In the genomic region with DNA sequence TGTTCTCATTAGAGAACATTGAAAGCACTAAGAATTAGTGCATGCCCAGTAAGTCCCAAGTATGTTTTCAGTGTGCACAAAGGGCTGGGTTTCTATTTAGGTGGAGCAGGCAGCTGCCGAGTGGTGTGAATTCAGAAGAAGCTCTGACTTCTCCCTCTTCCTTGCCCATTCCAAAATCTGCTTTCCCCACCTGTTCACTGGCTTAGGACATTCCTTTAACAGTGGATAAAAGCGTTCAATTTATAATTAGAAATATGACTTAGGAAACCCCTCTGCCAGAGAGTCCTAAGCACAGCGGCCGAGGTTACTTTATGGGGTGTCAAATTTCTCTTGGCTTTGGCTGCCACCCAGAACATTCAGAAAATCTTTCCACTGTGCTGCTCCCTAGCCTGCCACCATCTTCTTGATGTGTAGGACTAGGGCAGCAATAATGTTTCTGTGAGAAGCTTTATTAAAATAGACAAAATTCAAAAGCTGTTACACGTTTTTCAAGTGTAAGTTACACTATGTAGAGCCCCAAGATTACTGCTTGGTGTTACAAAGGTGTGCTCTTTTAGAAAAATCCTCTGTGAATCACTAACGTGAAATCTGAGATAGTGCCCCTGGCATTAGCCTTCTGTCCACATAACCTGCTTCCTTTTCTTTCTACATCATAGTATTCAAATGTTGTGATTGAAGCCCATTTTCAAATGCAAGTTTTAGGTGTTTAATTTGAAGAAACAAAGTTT, we compare ENCODE assay signal across 9 cellular contexts.
DNase-seq lines count a peak whose midpoint lies in the region; ATAC-seq and TF ChIP-seq lines count a peak whose summit lies in the region.
"Had no signal": no experiment of that assay in that cellular context is flagged by ENCODE, and none has a peak within 500 bp of the region (broad histone marks: within the 10 kb centered on the region; RNA-seq: fewer than 3 reads in every experiment).

No MANE protein-coding gene starts in this region.

- no peaks in the 10 kb centered on the region for H3K9me3 Mint-ChIP-seq in mesothelial cell of epicardium
- no peaks in the 10 kb centered on the region for H3K9me3 Mint-ChIP-seq in activated CD8-positive, alpha-beta memory T cell treated with anti-CD3 and anti-CD28 coated beads, Interleukin-2, amount 10 ng/mL, durations not matched to agents 7 days and 5 days (ENCODE audit: low read depth)

- CTCF ChIA-PET in activated CD8-positive, alpha-beta memory T cell treated with anti-CD3 and anti-CD28 coated beads, Interleukin-2, amount 10 ng/mL, durations not matched to agents 7 days and 5 days (lab: Charles Lee): no interaction called here

- H3K4me3 ChIP-seq in cardiac fibroblast (replicated peaks in 1 of 2; ENCODE audit: low read depth in 2 of 2, low read length in 2 of 2): peak overlapping the region in 1 of 2 donors; percentile 2

- TF ChIP-seq CTCF in cardiac fibroblast (IDR thresholded peaks at IDR 0.05; ENCODE audit: low read depth, low read length): no peak
- TF ChIP-seq CTCF in mesothelial cell of epicardium (IDR thresholded peaks at IDR 0.05; ENCODE audit: unreplicated experiment): no peak

- no peaks in the 10 kb centered on the region for H3K36me3 Mint-ChIP-seq in mesothelial cell of epicardium
- H3K36me3 Mint-ChIP-seq in activated CD8-positive, alpha-beta memory T cell treated with anti-CD3 and anti-CD28 coated beads, Interleukin-2, amount 10 ng/mL, durations not matched to agents 7 days and 5 days: no peaks in the 10 kb centered on the region

- DNase-seq in AG20443 (ENCODE audit: low spot score): peak; percentile 52
- DNase-seq in NCI-H2029 (lab: John Stamatoyannopoulos, UW): peak; percentile 36
- peak; percentile 63 to 76 for DNase-seq in cardiac fibroblast (ENCODE audit: low read depth in 2 of 2)
- peak in 1 of 2 experiments; percentile 58 for DNase-seq in mesothelial cell of epicardium (ENCODE audit: low spot score in 2 of 2, unreplicated experiment in 2 of 2)
- no peak for DNase-seq in NOMO-1 (lab: John Stamatoyannopoulos, UW; ENCODE audit: unreplicated experiment in 2 of 2)
- no peak for DNase-seq in activated CD8-positive, alpha-beta memory T cell treated with anti-CD3 and anti-CD28 coated beads, Interleukin-2, amount 10 ng/mL, durations not matched to agents 7 days and 5 days
- DNase-seq: activated naive CD4-positive, alpha-beta T cell treated with anti-CD3 and anti-CD28 coated beads, Interleukin-2, amount 50 U/mL, for 16 hours had no signal

- H3K27ac Mint-ChIP-seq in mesothelial cell of epicardium: peak overlapping the region; percentile 92
- H3K27ac Mint-ChIP-seq in activated CD8-positive, alpha-beta memory T cell treated with anti-CD3 and anti-CD28 coated beads, Interleukin-2, amount 10 ng/mL, durations not matched to agents 7 days and 5 days: no peak overlapping the region

- peaks cover 46% of the 10 kb centered on the region for H3K4me1 Mint-ChIP-seq in mesothelial cell of epicardium
- no peaks in the 10 kb centered on the region for H3K4me1 Mint-ChIP-seq in activated CD8-positive, alpha-beta memory T cell treated with anti-CD3 and anti-CD28 coated beads, Interleukin-2, amount 10 ng/mL, durations not matched to agents 7 days and 5 days

- no peaks in the 10 kb centered on the region for H3K27me3 Mint-ChIP-seq in mesothelial cell of epicardium (ENCODE audit: low read depth)
- H3K27me3 Mint-ChIP-seq in activated CD8-positive, alpha-beta memory T cell treated with anti-CD3 and anti-CD28 coated beads, Interleukin-2, amount 10 ng/mL, durations not matched to agents 7 days and 5 days: no peaks in the 10 kb centered on the region

- H3K4me3 Mint-ChIP-seq in mesothelial cell of epicardium: peak overlapping the region; percentile 37
- H3K4me3 Mint-ChIP-seq in activated CD8-positive, alpha-beta memory T cell treated with anti-CD3 and anti-CD28 coated beads, Interleukin-2, amount 10 ng/mL, durations not matched to agents 7 days and 5 days: no peak overlapping the region

- ATAC-seq in HG03108 (IDR thresholded peaks at IDR 0.05; ENCODE audit: unreplicated experiment) (no peak), HG03378 (IDR thresholded peaks at IDR 0.05; ENCODE audit: unreplicated experiment) (no peak)
- no peak for ATAC-seq in activated CD8-positive, alpha-beta memory T cell treated with anti-CD3 and anti-CD28 coated beads, Interleukin-2, amount 10 ng/mL, durations not matched to agents 7 days and 5 days

Comparison
In these comparisons a context has a peak if more than half of its experiments do, and no peak if none do; other contexts are left out.
1. DNase-seq: peak in AG20443 (single experiment), NCI-H2029 (single experiment) and cardiac fibroblast (2 of 2); none in NOMO-1 (0 of 2) and activated CD8-positive, alpha-beta memory T cell treated with anti-CD3 and anti-CD28 coated beads, Interleukin-2, amount 10 ng/mL, durations not matched to agents 7 days and 5 days (single experiment).